In genomic region chr15:64507293-64507802, GRCh38 we compare ENCODE assay signal across 1 cellular context.
TF ChIP-seq lines count a peak whose summit lies in the region.

No MANE protein-coding gene starts in this region.

TF ChIP-seq in K562, 482 proteins besides CTCF, POLR2A, EP300 and RAD21 (continued from another document and continues in another):
- TF ChIP-seq ZBTB33 (CRISPR knock-in tag; IDR thresholded peaks at IDR 0.05), result no peak
- TF ChIP-seq CREB3 (tag; conservative IDR thresholded peaks at IDR 0.05; ENCODE audit: low read depth), result no peak
- TF ChIP-seq PBX2 (CRISPR knock-in tag; IDR thresholded peaks at IDR 0.05; ENCODE audit: low read depth), result no peak
- TF ChIP-seq PBX2 (tag; conservative IDR thresholded peaks at IDR 0.05; ENCODE audit: low read depth), result no peak; the same call in 1 of the 2 replicates
- peak; percentile 45 to 46; a peak in 2 of 4 replicates for TF ChIP-seq KDM1A (IDR thresholded peaks at IDR 0.05)
- TF ChIP-seq SUPT5H (IDR thresholded peaks at IDR 0.05), result no peak
- TF ChIP-seq ZNF239 (CRISPR knock-in tag; IDR thresholded peaks at IDR 0.05), result no peak
- TF ChIP-seq TSHZ1 (CRISPR knock-in tag; IDR thresholded peaks at IDR 0.05), result no peak
- no peak for TF ChIP-seq ZNF23 (CRISPR knock-in tag; IDR thresholded peaks at IDR 0.05)
- no peak; the same call in 1 of the 2 replicates for TF ChIP-seq C11orf30 (IDR thresholded peaks at IDR 0.05; ENCODE audit: low read depth)
- no peak for TF ChIP-seq ZNF324 (CRISPR knock-in tag; IDR thresholded peaks at IDR 0.05)
- TF ChIP-seq CBFA2T3 (IDR thresholded peaks at IDR 0.05), result peak; percentile 64
- TF ChIP-seq KLF10 (CRISPR knock-in tag; IDR thresholded peaks at IDR 0.05), result no peak
- TF ChIP-seq FOXM1 (IDR thresholded peaks at IDR 0.05; ENCODE audit: low read depth), result peak; percentile 23; the same call in 1 of the 2 replicates
- no peak for TF ChIP-seq FOXM1 (CRISPR knock-in tag; IDR thresholded peaks at IDR 0.05; ENCODE audit: low read depth)
- no peak for TF ChIP-seq RERE (CRISPR knock-in tag; IDR thresholded peaks at IDR 0.05; ENCODE audit: borderline replicate concordance)
- no peak for TF ChIP-seq KLF1 (tag; IDR thresholded peaks at IDR 0.05)
- TF ChIP-seq MTA2 (IDR thresholded peaks at IDR 0.05; ENCODE audit: low read depth), result no peak
- no peak for TF ChIP-seq ZBTB40 (IDR thresholded peaks at IDR 0.05)
- TF ChIP-seq ZBTB40 (CRISPR knock-in tag; IDR thresholded peaks at IDR 0.05), result no peak
- TF ChIP-seq CREM (IDR thresholded peaks at IDR 0.05; ENCODE audit: low read depth), result 0 out of 2 replicates have a peak, but pooled peaks have one; percentile 5
- no peak for TF ChIP-seq ETS2 (tag; IDR thresholded peaks at IDR 0.05; ENCODE audit: borderline replicate concordance, poor library complexity, severe bottlenecking)
- no peak for TF ChIP-seq ARID2 (IDR thresholded peaks at IDR 0.05)
- TF ChIP-seq CC2D1A (IDR thresholded peaks at IDR 0.05), result no peak
- no peak for TF ChIP-seq RNF219 (CRISPR knock-in tag; IDR thresholded peaks at IDR 0.05)
- TF ChIP-seq NUFIP1 (IDR thresholded peaks at IDR 0.05; ENCODE audit: partially characterized antibody), result no peak
- no peak for TF ChIP-seq ZNF830 (CRISPR knock-in tag; IDR thresholded peaks at IDR 0.05)
- no peak for TF ChIP-seq PPARD (CRISPR knock-in tag; IDR thresholded peaks at IDR 0.05)
